In genomic region chr3:123071146-123071545, GRCh38 we compare ENCODE assay signal across 11 cellular contexts. TPM values are rescaled to one million over a fixed set of nuclear protein-coding genes. Genes with fewer than 3 reads are reported as not detected.
A peak's percentile ranks its signal among the peaks of the same experiment; 100 is the strongest.
DNase-seq lines count a peak whose midpoint lies in the region; ATAC-seq and TF ChIP-seq lines count a peak whose summit lies in the region.
"Had no signal": no experiment of that assay in that cellular context is flagged by ENCODE, and none has a peak within 500 bp of the region (broad histone marks: within the 10 kb centered on the region; RNA-seq: fewer than 3 reads in every experiment).

No MANE protein-coding gene starts in this region.

- ATAC-seq in GM18873 (IDR thresholded peaks at IDR 0.05; ENCODE audit: low FRiP score, unreplicated experiment) (no peak), psoas muscle (no peak), GM19328 (IDR thresholded peaks at IDR 0.05; ENCODE audit: unreplicated experiment) (no peak)
- ATAC-seq: gastrocnemius medialis, mucosa of descending colon had no signal

- intact Hi-C loops in psoas muscle (cut with DNase I), result no loop called here

- H4K20me1 ChIP-seq in osteoblast (ENCODE audit: insufficient read depth, low read length), result peaks cover 73% of the 10 kb centered on the region

- H3K4me1 ChIP-seq in osteoblast (ENCODE audit: insufficient read depth, low read length) (peaks cover 22% of the 10 kb centered on the region), psoas muscle (peaks cover 14% of the 10 kb centered on the region)

- WGBS in psoas muscle, 3 donors, result 64 to 70% (median 68%) methylated on average over 5 of the region's 5 CpGs

- peaks cover 90% of the 10 kb centered on the region for H3K79me2 ChIP-seq in osteoblast (ENCODE audit: insufficient read depth, low read length)

- H3K4me3 ChIP-seq in coronary artery, result no peak overlapping the region
- H3K4me3 ChIP-seq in osteoblast (ENCODE audit: insufficient read depth, low read length), result no peak overlapping the region
- no peak overlapping the region for H3K4me3 ChIP-seq in psoas muscle
- H3K4me3 ChIP-seq: gastrocnemius medialis, mucosa of descending colon had no signal

- H3K27me3 ChIP-seq in osteoblast (ENCODE audit: insufficient read depth, low read length) (no peaks in the 10 kb centered on the region), psoas muscle (ENCODE audit: insufficient read depth in 3 of 3, low read length in 2 of 3) (no peaks in the 10 kb centered on the region)
- H3K27me3 ChIP-seq: gastrocnemius medialis had no signal

- TF ChIP-seq CTCF in coronary artery (IDR thresholded peaks at IDR 0.05), result no peak
- peak; percentile 21 for TF ChIP-seq CTCF in osteoblast (IDR thresholded peaks at IDR 0.05; ENCODE audit: extremely low read depth, low read depth, low read length)
- TF ChIP-seq CTCF in psoas muscle (IDR thresholded peaks at IDR 0.05), result no peak

- H3K9me3 ChIP-seq in osteoblast (ENCODE audit: low read depth, low read length) (no peaks in the 10 kb centered on the region), psoas muscle (no peaks in the 10 kb centered on the region)
- H3K9me3 ChIP-seq: gastrocnemius medialis, mucosa of descending colon had no signal

- H3K36me3 ChIP-seq in osteoblast (ENCODE audit: insufficient read depth, low read length) (no peaks in the 10 kb centered on the region), psoas muscle (ENCODE audit: insufficient read depth in 1 of 2, low read depth in 1 of 2) (no peaks in the 10 kb centered on the region)
- H3K36me3 ChIP-seq: gastrocnemius medialis had no signal

- H3K27ac ChIP-seq in coronary artery (peak overlapping the region; percentile 54 to 69), osteoblast (ENCODE audit: low read depth, low read length) (no peak overlapping the region), psoas muscle (no peak overlapping the region)

- H3K4me2 ChIP-seq in osteoblast (ENCODE audit: insufficient read depth, low read length), result no peak overlapping the region

- H2AFZ ChIP-seq in osteoblast (ENCODE audit: low read length), result no peak overlapping the region

- DNase-seq in ELR (ENCODE audit: low read depth) (peak; percentile 47), NCI-H1092 (lab: John Stamatoyannopoulos, UW) (peak; percentile 71), coronary artery (ENCODE audit: low spot score) (peak; percentile 36), osteoblast (ENCODE audit: insufficient read length, low spot score, missing footprints) (peak; percentile 55), psoas muscle (no peak), GDM1 (lab: John Stamatoyannopoulos, UW) (no peak)
- DNase-seq: gastrocnemius medialis, mucosa of descending colon had no signal

RNA-seq across cellular contexts. Expression of gene PDIA5, which starts 4.3 kb away (rescaled TPM):
- total RNA-seq in osteoblast (54.3 and 54.5 TPM in 2 replicates), psoas muscle (1 to 10 TPM; 2.9 to 6.4 (median 5.4) TPM)
- polyA plus RNA-seq in psoas muscle, result 1 to 10 TPM; 3.2 to 6.1 (median 3.3) TPM

RNA-seq across cellular contexts. Expression of gene SEMA5B, which starts 43.6 kb away (rescaled TPM):
- total RNA-seq in osteoblast, result not detected in 2 replicates
- 1 to 10 TPM in 1 of 4 donors, under 1 TPM in 3; 0.08 to 1.1 (median 0.33) TPM for total RNA-seq in psoas muscle
- polyA plus RNA-seq in psoas muscle, result under 1 TPM; 0.43 to 0.59 (median 0.48) TPM
- total RNA-seq: RPMI7951 had no signal

Comparison
In these comparisons a context has a peak if more than half of its experiments do, and no peak if none do; other contexts are left out.
1. DNase-seq: peak in ELR (single experiment), NCI-H1092 (single experiment), coronary artery (single experiment) and osteoblast (single experiment); none in psoas muscle (0 of 2) and GDM1 (single experiment).
2. H3K27ac ChIP-seq: peak in coronary artery (2 of 2); none in osteoblast (single experiment) and psoas muscle (single experiment).